ENCODE assay signal across 8 cellular contexts in the genomic region with DNA sequence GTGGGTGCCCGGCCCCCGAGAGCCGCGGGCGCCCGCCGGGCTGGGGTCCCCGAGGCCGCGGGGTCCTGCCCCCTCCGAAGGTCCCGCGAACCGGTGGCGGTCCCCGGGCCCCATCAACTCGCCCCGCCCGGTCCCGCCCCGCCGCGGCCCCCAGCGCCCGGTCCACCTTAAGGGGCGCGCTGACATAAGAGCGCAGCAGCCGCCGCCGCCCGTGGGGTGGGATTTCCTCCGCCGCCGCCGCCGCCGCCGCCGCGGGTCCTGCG. TPM values are rescaled to one million over a fixed set of nuclear protein-coding genes. Genes with fewer than 3 reads are reported as not detected.
DNase-seq lines count a peak whose midpoint lies in the region; ATAC-seq, FAIRE-seq and TF ChIP-seq lines count a peak whose summit lies in the region.

Gene ZDHHC8 (plus strand): TSS at position 212 of the 263 bp plus-strand sequence. CDS start 144 bp downstream, outside the sequence.

- FAIRE-seq in GM12878 (lab: Jason Lieb, UNC): no peak

- H3K4me3 ChIP-seq in BE2C (ENCODE audit: low read depth, low read length) (peak within 1 kb of the TSS; percentile 75), GM12878 (peak within 1 kb of the TSS; percentile 74), iPS-18c (ENCODE audit: insufficient read depth, low read depth, low read length) (peak within 1 kb of the TSS; percentile 68)

- TF ChIP-seq EP300 in GM12878 (IDR thresholded peaks at IDR 0.05; ENCODE audit: borderline replicate concordance in 1 of 2, control insufficient read depth in 1 of 2, low read depth in 2 of 2, low read length in 2 of 2): no peak

- DNase-seq in BE2C (peak; percentile 53), RPMI7951 (ENCODE audit: low read depth) (peak; percentile 26), GM12878 (ENCODE audit: low read depth, low spot score) (no peak), DMS114 treated with DMSO at 0.1 percent for 48 hours (lab: John Stamatoyannopoulos, UW; ENCODE audit: unreplicated experiment) (no peak)
- DNase-seq in stimulated activated CD4-positive, alpha-beta T cell treated with anti-CD3 and anti-CD28 coated beads, Interleukin-15, amount 100 ng/mL, for 24 hours: peak; percentile 66

- no peaks in the 10 kb centered on the region for H4K20me1 ChIP-seq in GM12878 (ENCODE audit: control insufficient read depth, insufficient read depth)

- H3K4me1 ChIP-seq in BE2C: peaks cover 21% of the 10 kb centered on the region
- peaks cover 12% of the 10 kb centered on the region for H3K4me1 ChIP-seq in GM12878 (ENCODE audit: control insufficient read depth, insufficient read depth, low read length)

- H3K36me3 ChIP-seq in BE2C (peaks cover 12% of the 10 kb centered on the region), GM12878 (ENCODE audit: control insufficient read depth in 2 of 2, insufficient read depth in 2 of 2, low read length in 1 of 2) (peaks cover 9 to 10% of the 10 kb centered on the region in 2 experiments; a peak in 3 of 4 replicates)

- no peak for TF ChIP-seq CTCF in BE2C (IDR thresholded peaks at IDR 0.05; ENCODE audit: low read depth, low read length)
- no peak for TF ChIP-seq CTCF in GM12878 (IDR thresholded peaks at IDR 0.05 in 2 of 3, conservative IDR thresholded peaks at IDR 0.05 in 1 of 3; ENCODE audit: control insufficient read depth in 2 of 3, extremely low read depth in 1 of 3, insufficient read depth in 1 of 3, low read depth in 3 of 3, low read length in 3 of 3)

- H3K4me2 ChIP-seq in GM12878 (ENCODE audit: control insufficient read depth, insufficient read depth): peak within 1 kb of the TSS; percentile 83

- intact Hi-C loops in GM12878 (cut with micrococcal nuclease; ENCODE audit: unreplicated experiment): no loop called here

- WGBS in GM12878 (ENCODE audit: insufficient coverage, insufficient replicate concordance, low lambda C conversion rate, missing lambda C conversion rate): no CpG with 5 or more reads among the region's 42 CpGs

- H3K79me2 ChIP-seq in GM12878 (ENCODE audit: control insufficient read depth, insufficient read depth, low read length): peaks cover 7% of the 10 kb centered on the region

- H2AFZ ChIP-seq in GM12878 (ENCODE audit: control insufficient read depth, low read depth, low read length): peak within 1 kb of the TSS; percentile 80

- BruUV-seq in GM12878 (replicated peaks; lab: Mats Ljungman, UMichigan): no TSS peak

- CTCF ChIA-PET in GM12878 (lab: Yijun Ruan, JAX): no interaction called here

- H3K27me3 ChIP-seq in BE2C: no peaks in the 10 kb centered on the region
- H3K27me3 ChIP-seq in GM12878 (replicated peaks in 1 of 2; ENCODE audit: control insufficient read depth in 2 of 2, insufficient read depth in 2 of 2, low read length in 1 of 2): no peaks in the 10 kb centered on the region

- peak within 1 kb of the TSS; percentile 73 for H3K9ac ChIP-seq in GM12878 (ENCODE audit: control insufficient read depth, insufficient read depth, low read length)

- in situ Hi-C loops in GM12878 (cut with MboI): no loop called here

- RAD21 ChIA-PET in GM12878 (lab: Charles Lee; ENCODE audit: unreplicated experiment): no interaction called here

- ATAC-seq in GM21576 (IDR thresholded peaks at IDR 0.05; ENCODE audit: unreplicated experiment) (peak; percentile 30), GM12878 (peak; percentile 51), GM21619 (IDR thresholded peaks at IDR 0.05; ENCODE audit: unreplicated experiment) (no peak)

- TF ChIP-seq RAD21 in GM12878 (IDR thresholded peaks at IDR 0.05; ENCODE audit: insufficient read depth, low read depth, low read length): no peak

- H3K27ac ChIP-seq in GM12878 (ENCODE audit: control insufficient read depth, insufficient read depth): peak within 1 kb of the TSS; percentile 52

- TF ChIP-seq POLR2A in GM12878 (IDR thresholded peaks at IDR 0.05; ENCODE audit: low read depth, low read length): no peak

- H3K9me3 ChIP-seq in BE2C: no peaks in the 10 kb centered on the region
- H3K9me3 ChIP-seq in GM12878 (replicated peaks; ENCODE audit: control insufficient read depth, insufficient read depth, low read length): no peaks in the 10 kb centered on the region
- no peaks in the 10 kb centered on the region for H3K9me3 ChIP-seq in iPS-18c (ENCODE audit: control insufficient read depth, insufficient read depth, low read length)

- POLR2A ChIA-PET in GM12878 (lab: Charles Lee): no interaction called here

- SMC1A ChIA-PET in GM12878 (lab: Charles Lee; ENCODE audit: uncharacterized antibody, unreplicated experiment): no interaction called here

TF ChIP-seq in GM12878, 131 proteins besides CTCF, POLR2A, EP300 and RAD21:
- TF ChIP-seq MTA3 (IDR thresholded peaks at IDR 0.05; ENCODE audit: borderline replicate concordance, low read length) (no peak), TCF3 (IDR thresholded peaks at IDR 0.05; ENCODE audit: borderline replicate concordance, insufficient read depth, low read depth, low read length) (no peak), MXI1 (IDR thresholded peaks at IDR 0.05; ENCODE audit: low read depth, low read length) (no peak), REST (IDR thresholded peaks at IDR 0.05; ENCODE audit: low read depth, low read length) (no peak), SMARCA5 (IDR thresholded peaks at IDR 0.05) (0 out of 2 replicates have a peak, but pooled peaks have one; percentile 12), PBX3 (IDR thresholded peaks at IDR 0.05; ENCODE audit: insufficient replicate concordance, low read depth, low read length) (no peak), TCF7 (IDR thresholded peaks at IDR 0.05; ENCODE audit: borderline replicate concordance) (no peak), EGR1 (IDR thresholded peaks at IDR 0.05; ENCODE audit: borderline replicate concordance in 1 of 2, low read depth in 2 of 2, low read length in 2 of 2) (peak in 1 of 2 experiments; percentile 2; a peak in 1 of 3 replicates)

RNA-seq across cellular contexts. Expression of gene ZDHHC8, which starts in this region (rescaled TPM):
- polyA plus RNA-seq in BE2C (2012; ENCODE audit: insufficient read depth, insufficient read length, low read depth): 189 TPM
- total RNA-seq in RPMI7951 (2014; rRNA removed; shearing (Covaris generic)): 3.4 TPM in 2 replicates
- 17.6 and 19.0 TPM in 2 replicates for total RNA-seq in GM12878 (2013; cell fraction: nucleolus; rRNA removed)
- total RNA-seq in GM12878 (2014; rRNA removed) (8.8 and 11.7 TPM in 2 replicates), GM12878 (2014; rRNA removed; fragmentation: Illumina TruSeq; extraction: Trizol) (3.9 and 4.7 TPM in 2 replicates), GM12878 (2021) (42.1 and 46.3 TPM in 2 replicates)
- 4.9 TPM for polyA plus RNA-seq in GM12878 (2011; ENCODE audit: low read depth)
- polyA plus RNA-seq in GM12878 (2011; rRNA removed) (4.2 and 6.7 TPM in 2 replicates), GM12878 (2014; fragmentation: Illumina TruSeq; extraction: Trizol) (4.5 and 9.4 TPM in 2 replicates), GM12878 (2014; fragmentation: Nextera tagmentation; extraction: Ambion mirVana) (under 1 TPM; 0.03 to 0.13 TPM), GM12878 (2014; rRNA removed) (42.4 and 48.7 TPM in 2 replicates), GM12878 (2016; fragmentation: Nextera tagmentation; extraction: Ambion mirVana) (1 to 10 TPM; 2.2 to 2.6 TPM)
- 10.4 and 14.3 TPM in 2 replicates for polyA plus RNA-seq in GM12878 (2011; cell fraction: cytosol; rRNA removed)
- polyA plus RNA-seq in GM12878 (2011; cell fraction: nucleus; rRNA removed): 150 and 193 TPM in 2 replicates
- 18.1 and 18.5 TPM in 2 replicates for polyA plus RNA-seq in GM12878 (2012)
- polyA minus RNA-seq in GM12878 (2011; rRNA and poly(A)+ RNA removed): 3.5 and 8.1 TPM in 2 replicates
- polyA minus RNA-seq in GM12878 (2011; cell fraction: cytosol; rRNA and poly(A)+ RNA removed): 4.3 and 6.0 TPM in 2 replicates
- 8.5 and 10.9 TPM in 2 replicates for polyA minus RNA-seq in GM12878 (2011; cell fraction: nucleus; rRNA and poly(A)+ RNA removed)

Comparison
In these comparisons a context has a peak if more than half of its experiments do, and no peak if none do; other contexts are left out.
1. DNase-seq: peak in BE2C (single experiment), RPMI7951 (single experiment) and stimulated activated CD4-positive, alpha-beta T cell treated with anti-CD3 and anti-CD28 coated beads, Interleukin-15, amount 100 ng/mL, for 24 hours (single experiment); none in GM12878 (single experiment) and DMS114 treated with DMSO at 0.1 percent for 48 hours (single experiment).
2. Peak in every context shown above with its lines, with median percentiles within 50 percentile points of each other: H3K4me3 ChIP-seq.